Comparison of ENCODE assay signal across 27 cellular contexts in the genomic region with DNA sequence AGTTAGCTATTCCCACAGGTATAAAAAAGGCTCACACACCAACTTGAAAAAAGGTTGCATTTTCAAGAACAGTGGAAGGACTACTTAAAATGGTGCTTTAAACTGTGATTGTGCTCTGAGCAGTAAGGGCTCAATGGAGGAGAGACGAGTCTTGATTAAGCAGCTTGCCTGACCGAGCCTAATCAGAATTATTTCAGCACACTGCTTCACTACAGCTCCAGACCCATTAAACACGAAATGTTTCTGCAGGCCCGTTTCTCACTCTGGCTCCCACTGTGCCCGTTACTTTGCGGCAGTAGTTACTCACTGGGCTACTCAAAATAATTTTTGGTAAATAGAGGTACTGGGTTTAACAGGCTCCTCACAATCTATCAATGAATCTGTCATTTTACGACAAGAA.
"Had no signal": no experiment of that assay in that cellular context is flagged by ENCODE, and none has a peak within 500 bp of the region (broad histone marks: within the 10 kb centered on the region; RNA-seq: fewer than 3 reads in every experiment).

No MANE protein-coding gene starts in this region.

- H3K4me1 ChIP-seq: ascending aorta, esophagus muscularis mucosa, foreskin keratinocyte, gastrocnemius medialis, heart right ventricle had no signal

- H3K4me1 Mint-ChIP-seq: activated CD4-positive, alpha-beta memory T cell treated with anti-CD3 and anti-CD28 coated beads, Interleukin-2, amount 10 ng/mL, durations not matched to agents 7 days and 5 days; activated CD4-positive, alpha-beta T cell treated with anti-CD3 and anti-CD28 coated beads, Interleukin-2, amount 10 ng/mL, durations not matched to agents 7 days and 5 days; activated naive CD4-positive, alpha-beta T cell treated with anti-CD3 and anti-CD28 coated beads, Interleukin-2, amount 10 ng/mL, durations not matched to agents 7 days and 5 days had no signal

- H3K27me3 Mint-ChIP-seq: activated naive CD4-positive, alpha-beta T cell treated with anti-CD3 and anti-CD28 coated beads, Interleukin-2, amount 10 ng/mL, durations not matched to agents 7 days and 5 days; activated naive CD8-positive, alpha-beta T cell treated with anti-CD3 and anti-CD28 coated beads, Interleukin-2, amount 10 ng/mL, durations not matched to agents 7 days and 5 days had no signal

- H3K27ac ChIP-seq: ascending aorta, brain microvascular endothelial cell, esophagus muscularis mucosa, foreskin keratinocyte, gastrocnemius medialis, heart right ventricle, VCaP had no signal

- DNase-seq: activated CD4-positive, alpha-beta memory T cell treated with anti-CD3 and anti-CD28 coated beads, Interleukin-2, amount 10 ng/mL, durations not matched to agents 7 days and 5 days; activated CD4-positive, alpha-beta T cell treated with anti-CD3 and anti-CD28 coated beads for 1 hour; activated CD4-positive, alpha-beta T cell treated with anti-CD3 and anti-CD28 coated beads for 4 hours; activated CD4-positive, alpha-beta T cell treated with anti-CD3 and anti-CD28 coated beads, Interleukin-2, amount 10 ng/mL, durations not matched to agents 7 days and 5 days; activated CD4-positive, alpha-beta T cell treated with anti-CD3 and anti-CD28 coated beads, Interleukin-2, amount 50 U/mL, for 4 hours; activated CD8-positive, alpha-beta memory T cell treated with anti-CD3 and anti-CD28 coated beads, Interleukin-2, amount 50 U/mL, for 48 hours; activated gamma-delta T cell; activated naive CD4-positive, alpha-beta T cell; activated naive CD4-positive, alpha-beta T cell treated with anti-CD3 and anti-CD28 coated beads, Interleukin-2, amount 10 ng/mL, durations not matched to agents 7 days and 5 days; activated naive CD8-positive, alpha-beta T cell treated with anti-CD3 and anti-CD28 coated beads, Interleukin-2, amount 10 ng/mL, durations not matched to agents 7 days and 5 days; activated T-cell treated with anti-CD3 and anti-CD28 coated beads for 4 hours; activated T-cell treated with anti-CD3 and anti-CD28 coated beads, Interleukin-2, amount 50 U/mL, for 24 hours; activated T-cell treated with anti-CD3 and anti-CD28 coated beads, Interleukin-2, amount 50 U/mL, for 72 hours; brain microvascular endothelial cell; cortex of kidney; dermis blood vessel endothelial cell; effector CD8-positive, alpha-beta T cell; erythroblast; foreskin keratinocyte; gastrocnemius medialis; heart right ventricle; T-helper 2 cell had no signal

- H3K27ac Mint-ChIP-seq: activated CD4-positive, alpha-beta memory T cell treated with anti-CD3 and anti-CD28 coated beads, Interleukin-2, amount 10 ng/mL, durations not matched to agents 7 days and 5 days; activated CD4-positive, alpha-beta T cell treated with anti-CD3 and anti-CD28 coated beads, Interleukin-2, amount 10 ng/mL, durations not matched to agents 7 days and 5 days; activated naive CD4-positive, alpha-beta T cell treated with anti-CD3 and anti-CD28 coated beads, Interleukin-2, amount 10 ng/mL, durations not matched to agents 7 days and 5 days; activated naive CD4-positive, alpha-beta T cell treated with anti-CD3 and anti-CD28 coated beads, Interleukin-2, amount 50 U/mL, for 72 hours; activated naive CD8-positive, alpha-beta T cell treated with anti-CD3 and anti-CD28 coated beads, Interleukin-2, amount 10 ng/mL, durations not matched to agents 7 days and 5 days; activated T-cell treated with anti-CD3 and anti-CD28 coated beads, Interleukin-2, amount 50 U/mL, for 24 hours; activated T-cell treated with anti-CD3 and anti-CD28 coated beads, Interleukin-2, amount 50 U/mL, for 72 hours; WTC11 had no signal

- H3K36me3 ChIP-seq: ascending aorta, brain microvascular endothelial cell, esophagus muscularis mucosa, gastrocnemius medialis, heart right ventricle had no signal

- H3K9me3 Mint-ChIP-seq: activated CD4-positive, alpha-beta memory T cell treated with anti-CD3 and anti-CD28 coated beads, Interleukin-2, amount 10 ng/mL, durations not matched to agents 7 days and 5 days; activated CD4-positive, alpha-beta T cell treated with anti-CD3 and anti-CD28 coated beads, Interleukin-2, amount 10 ng/mL, durations not matched to agents 7 days and 5 days; activated naive CD4-positive, alpha-beta T cell treated with anti-CD3 and anti-CD28 coated beads, Interleukin-2, amount 10 ng/mL, durations not matched to agents 7 days and 5 days; activated naive CD4-positive, alpha-beta T cell treated with anti-CD3 and anti-CD28 coated beads, Interleukin-2, amount 50 U/mL, for 72 hours; activated T-cell treated with anti-CD3 and anti-CD28 coated beads, Interleukin-2, amount 50 U/mL, for 24 hours; activated T-cell treated with anti-CD3 and anti-CD28 coated beads, Interleukin-2, amount 50 U/mL, for 72 hours; WTC11 had no signal

- H3K4me3 Mint-ChIP-seq: activated CD4-positive, alpha-beta memory T cell treated with anti-CD3 and anti-CD28 coated beads, Interleukin-2, amount 10 ng/mL, durations not matched to agents 7 days and 5 days; activated CD4-positive, alpha-beta T cell treated with anti-CD3 and anti-CD28 coated beads, Interleukin-2, amount 10 ng/mL, durations not matched to agents 7 days and 5 days; activated naive CD4-positive, alpha-beta T cell treated with anti-CD3 and anti-CD28 coated beads, Interleukin-2, amount 10 ng/mL, durations not matched to agents 7 days and 5 days; activated naive CD8-positive, alpha-beta T cell treated with anti-CD3 and anti-CD28 coated beads, Interleukin-2, amount 10 ng/mL, durations not matched to agents 7 days and 5 days; activated T-cell treated with anti-CD3 and anti-CD28 coated beads, Interleukin-2, amount 50 U/mL, for 24 hours; activated T-cell treated with anti-CD3 and anti-CD28 coated beads, Interleukin-2, amount 50 U/mL, for 72 hours; WTC11 had no signal

- H3K4me3 ChIP-seq: ascending aorta, esophagus muscularis mucosa, gastrocnemius medialis, heart right ventricle had no signal

- H3K27me3 ChIP-seq: ascending aorta, brain microvascular endothelial cell, esophagus muscularis mucosa, foreskin keratinocyte, gastrocnemius medialis, heart right ventricle had no signal

- H3K9me3 ChIP-seq: ascending aorta, esophagus muscularis mucosa, gastrocnemius medialis, heart right ventricle had no signal

- H3K36me3 Mint-ChIP-seq: activated naive CD4-positive, alpha-beta T cell treated with anti-CD3 and anti-CD28 coated beads, Interleukin-2, amount 10 ng/mL, durations not matched to agents 7 days and 5 days; activated naive CD4-positive, alpha-beta T cell treated with anti-CD3 and anti-CD28 coated beads, Interleukin-2, amount 50 U/mL, for 72 hours; activated naive CD8-positive, alpha-beta T cell treated with anti-CD3 and anti-CD28 coated beads, Interleukin-2, amount 10 ng/mL, durations not matched to agents 7 days and 5 days; WTC11 had no signal
